ENCODE assay signal across 11 cellular contexts in genomic region chr4:169167958-169168357, GRCh38.
DNase-seq lines count a peak whose midpoint lies in the region; ATAC-seq, FAIRE-seq and TF ChIP-seq lines count a peak whose summit lies in the region.
"Had no signal": no experiment of that assay in that cellular context is flagged by ENCODE, and none has a peak within 500 bp of the region (broad histone marks: within the 10 kb centered on the region; RNA-seq: fewer than 3 reads in every experiment).

No MANE protein-coding gene starts in this region.

- no peak overlapping the region for H3K4me3 ChIP-seq in endothelial cell of umbilical vein (replicated peaks in 1 of 3; ENCODE audit: insufficient read depth in 1 of 3, low read depth in 1 of 3, low read length in 3 of 3)

- H3K9ac ChIP-seq in endothelial cell of umbilical vein (replicated peaks; ENCODE audit: extremely low read depth, insufficient read depth, low read length) = no peak overlapping the region

- no peak for DNase-seq in endothelial cell of umbilical vein (ENCODE audit: low read depth, low spot score)
- no peak for DNase-seq in 8988T
- DNase-seq in NCI-H1092 treated with DMSO at 0.1 percent for 48 hours (lab: John Stamatoyannopoulos, UW) = no peak
- no peak for DNase-seq in activated CD4-positive, CD25-positive, alpha-beta regulatory T cell (lab: John Stamatoyannopoulos, UW)
- DNase-seq in RCC 7860 (ENCODE audit: low spot score) = no peak
- DNase-seq: CD8-positive, alpha-beta T cell; effector CD8-positive, alpha-beta T cell; NCI-H524 treated with DMSO at 0.1 percent for 48 hours had no signal

- TF ChIP-seq POLR2A in endothelial cell of umbilical vein (IDR thresholded peaks at IDR 0.05; ENCODE audit: low read depth, low read length) = no peak

- FAIRE-seq in endothelial cell of umbilical vein (lab: Jason Lieb, UNC) (no peak), RCC 7860 (lab: Jason Lieb, UNC) (no peak)

- no peaks in the 10 kb centered on the region for H3K27me3 ChIP-seq in endothelial cell of umbilical vein (ENCODE audit: control insufficient read depth in 2 of 2, insufficient read depth in 2 of 2, low read length in 2 of 2)

- peaks cover 71% of the 10 kb centered on the region for H3K79me2 ChIP-seq in endothelial cell of umbilical vein (ENCODE audit: control insufficient read depth, insufficient read depth, low read length)

- H2AFZ ChIP-seq in endothelial cell of umbilical vein (ENCODE audit: low read depth, low read length) = no peak overlapping the region

- no peak overlapping the region for H3K27ac ChIP-seq in endothelial cell of umbilical vein (ENCODE audit: insufficient read depth, low read depth, low read length)

- CTCF ChIA-PET in endothelial cell of umbilical vein (lab: Charles Lee) = interaction anchor here (1.0 kb wide), 2 partner anchors 9 to 153 kb away, joined by 3 read pairs; no protein-coding TSS in a partner anchor

- H3K9me3 ChIP-seq in endothelial cell of umbilical vein (replicated peaks; ENCODE audit: control insufficient read depth, insufficient read depth, low read length) = no peaks in the 10 kb centered on the region

- dilution Hi-C loops in endothelial cell of umbilical vein (cut with MboI; ENCODE audit: extremely low pct_ligation_motif_present, low sequenced_read_pairs) = no loop called here

- ATAC-seq in GM18858 (IDR thresholded peaks at IDR 0.05; ENCODE audit: unreplicated experiment) (peak; percentile 97), GM21423 (IDR thresholded peaks at IDR 0.05; ENCODE audit: unreplicated experiment) (peak; percentile 91), HG03045 (IDR thresholded peaks at IDR 0.05; ENCODE audit: unreplicated experiment) (peak; percentile 91)
- ATAC-seq: CD8-positive, alpha-beta T cell had no signal

- no peaks in the 10 kb centered on the region for H3K36me3 ChIP-seq in endothelial cell of umbilical vein (ENCODE audit: control insufficient read depth in 2 of 2, extremely low read depth in 1 of 2, insufficient read depth in 2 of 2, low read length in 2 of 2)

- no peaks in the 10 kb centered on the region for H4K20me1 ChIP-seq in endothelial cell of umbilical vein (replicated peaks; ENCODE audit: control insufficient read depth, extremely low read depth, insufficient read depth, low read length)

- peaks cover 1% of the 10 kb centered on the region for H3K9me1 ChIP-seq in endothelial cell of umbilical vein (replicated peaks; ENCODE audit: control insufficient read depth, extremely low read depth, insufficient read depth, low read length)

- intact Hi-C loops in endothelial cell of umbilical vein (cut with micrococcal nuclease) = no loop called here

- TF ChIP-seq CTCF in endothelial cell of umbilical vein (IDR thresholded peaks at IDR 0.05; ENCODE audit: extremely low read depth in 1 of 2, insufficient read depth in 1 of 2, low read depth in 1 of 2, low read length in 2 of 2) = no peak

- BruUV-seq in endothelial cell of umbilical vein (replicated peaks; lab: Mats Ljungman, UMichigan) = no TSS peak

- POLR2A ChIA-PET in endothelial cell of umbilical vein (lab: Charles Lee) = no interaction called here

- peaks cover 11% of the 10 kb centered on the region for H3K4me1 ChIP-seq in endothelial cell of umbilical vein (ENCODE audit: control insufficient read depth, extremely low read depth, insufficient read depth, low read length)

- H3K4me2 ChIP-seq in endothelial cell of umbilical vein (ENCODE audit: insufficient read depth, low read length) = peak overlapping the region; percentile 15

TF ChIP-seq in endothelial cell of umbilical vein, 7 proteins besides CTCF, POLR2A, EP300 and RAD21:
- TF ChIP-seq POLR2AphosphoS5 (IDR thresholded peaks at IDR 0.05; ENCODE audit: insufficient read depth, low read depth, low read length) = no peak
- TF ChIP-seq JUN (IDR thresholded peaks at IDR 0.05; ENCODE audit: borderline replicate concordance, insufficient read depth, insufficient read length, low read depth) = no peak
- TF ChIP-seq EZH2 (IDR thresholded peaks at IDR 0.05; ENCODE audit: borderline replicate concordance, low read depth, low read length, severe bottlenecking) = no peak
